In the genomic region with DNA sequence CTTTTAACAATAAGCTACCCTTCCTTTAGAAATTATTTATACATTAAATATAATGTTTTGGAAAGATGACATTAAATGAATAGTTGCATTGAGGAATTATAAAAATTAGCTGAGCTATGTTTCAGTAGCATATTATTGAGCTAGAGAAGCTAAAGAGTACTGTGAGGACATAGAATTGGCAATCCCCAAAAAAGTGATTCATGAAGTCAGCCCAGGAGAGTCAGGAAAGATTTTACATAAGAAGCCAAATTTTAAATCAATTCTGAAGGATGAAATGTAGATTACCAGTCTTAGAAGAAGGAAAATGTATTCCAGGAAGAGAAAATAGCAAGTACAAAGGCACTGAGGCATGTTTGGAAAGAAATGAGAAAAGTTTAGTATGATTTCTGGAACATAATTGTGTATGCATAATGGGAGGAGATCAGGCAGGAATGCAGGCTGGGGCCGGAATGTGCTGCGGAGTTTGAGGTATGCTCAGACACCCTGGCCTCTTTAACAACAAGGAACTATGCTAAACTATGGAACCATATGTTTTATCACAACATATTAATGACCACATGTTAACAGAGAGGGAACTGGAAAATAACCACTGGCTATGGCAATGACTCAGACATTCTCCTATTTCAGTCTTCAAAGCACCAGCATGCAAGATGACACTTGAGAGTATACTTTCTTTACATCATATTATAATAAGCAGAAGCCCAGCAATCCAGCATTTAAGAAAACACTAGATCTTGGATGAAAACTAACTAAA, we compare ENCODE assay signal across 11 cellular contexts.
DNase-seq lines count a peak whose midpoint lies in the region; ATAC-seq and TF ChIP-seq lines count a peak whose summit lies in the region.
"Had no signal": no experiment of that assay in that cellular context is flagged by ENCODE, and none has a peak within 500 bp of the region (broad histone marks: within the 10 kb centered on the region; RNA-seq: fewer than 3 reads in every experiment).

No MANE protein-coding gene starts in this region.

- H3K9me3 Mint-ChIP-seq in chondrocyte (ENCODE audit: low read depth), result no peaks in the 10 kb centered on the region

- H3K4me3 Mint-ChIP-seq in chondrocyte (ENCODE audit: unreplicated experiment), result no peak overlapping the region

- peaks cover 56% of the 10 kb centered on the region for H3K4me1 Mint-ChIP-seq in chondrocyte (ENCODE audit: low read depth)

- no peak for TF ChIP-seq CTCF in chondrocyte (IDR thresholded peaks at IDR 0.05)

- DNase-seq in chondrocyte (ENCODE audit: low spot score), result no peak
- DNase-seq in renal cortical epithelial cell (ENCODE audit: low read depth), result peak; percentile 37
- DNase-seq in C1 segment of cervical spinal cord (lab: John Stamatoyannopoulos, UW), result no peak
- DNase-seq in putamen (ENCODE audit: low spot score), result no peak
- DNase-seq: activated CD4-positive, alpha-beta T cell treated with anti-CD3 and anti-CD28 coated beads for 4 hours; adrenal gland; KBM-7 had no signal

- peak overlapping the region; percentile 93 for H3K27ac Mint-ChIP-seq in chondrocyte (ENCODE audit: unreplicated experiment)

- no peaks in the 10 kb centered on the region for H3K36me3 Mint-ChIP-seq in chondrocyte (ENCODE audit: low read depth)

- peak; percentile 86 for ATAC-seq in GM18868 (IDR thresholded peaks at IDR 0.05; ENCODE audit: unreplicated experiment)
- ATAC-seq in HG03565 (IDR thresholded peaks at IDR 0.05; ENCODE audit: unreplicated experiment), result peak; percentile 50
- no peak for ATAC-seq in HG02571 (IDR thresholded peaks at IDR 0.05; ENCODE audit: unreplicated experiment)
- ATAC-seq in GM21529 (IDR thresholded peaks at IDR 0.05; ENCODE audit: unreplicated experiment), result no peak

- H3K27me3 Mint-ChIP-seq in chondrocyte (ENCODE audit: low read depth), result no peaks in the 10 kb centered on the region

Comparison
In these comparisons a context has a peak if more than half of its experiments do, and no peak if none do; other contexts are left out.
1. ATAC-seq: peak in GM18868 (single experiment) and HG03565 (single experiment); none in HG02571 (single experiment) and GM21529 (single experiment).